Comparison of ENCODE assay signal across 14 cellular contexts in the genomic region with DNA sequence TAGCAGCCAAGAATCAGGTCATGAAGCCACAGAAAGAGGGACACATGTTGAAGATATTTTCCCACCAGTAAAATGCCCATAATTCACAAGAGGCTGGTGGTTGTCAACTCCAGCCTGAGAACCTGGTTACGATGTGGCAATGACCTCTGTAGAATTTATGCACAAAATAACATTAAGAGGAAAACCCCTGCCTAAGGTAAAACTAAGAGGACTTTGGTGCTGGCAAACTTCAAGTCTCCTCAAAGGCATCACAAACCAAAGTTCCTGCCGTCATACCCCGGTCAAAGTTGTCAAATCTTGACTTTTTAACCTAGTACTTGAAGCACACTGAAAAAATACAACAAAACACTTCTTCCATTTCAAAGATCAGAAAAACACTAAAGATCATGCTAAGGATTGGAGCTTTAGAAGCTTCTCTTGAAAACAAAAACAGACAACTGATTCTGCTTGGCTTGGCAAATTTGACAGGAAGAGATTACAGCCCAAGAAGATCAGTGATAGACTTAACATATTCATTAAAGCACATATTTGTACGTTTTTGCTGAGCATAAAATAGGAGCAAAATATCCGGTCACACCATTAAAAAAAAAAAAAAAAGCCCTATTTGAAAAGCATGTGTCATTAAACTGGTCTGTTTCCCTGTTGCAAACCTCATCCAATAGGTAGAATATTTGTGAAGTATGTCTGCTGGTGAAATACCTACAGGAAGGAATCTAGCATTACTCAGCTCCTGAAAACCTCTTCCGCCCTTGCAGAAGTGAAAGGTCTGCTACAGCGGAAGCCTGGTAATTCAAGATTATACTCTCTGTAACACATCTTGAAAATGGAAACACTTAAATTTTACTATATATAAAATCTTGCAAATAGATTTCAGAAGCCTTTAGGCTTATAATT. TPM values are rescaled to one million over a fixed set of nuclear protein-coding genes. Genes with fewer than 3 reads are reported as not detected.
DNase-seq lines count a peak whose midpoint lies in the region; ATAC-seq, FAIRE-seq and TF ChIP-seq lines count a peak whose summit lies in the region.
"Had no signal": no experiment of that assay in that cellular context is flagged by ENCODE, and none has a peak within 500 bp of the region (broad histone marks: within the 10 kb centered on the region; RNA-seq: fewer than 3 reads in every experiment).

No MANE protein-coding gene starts in this region.

- H4K20me1 ChIP-seq in H1 (replicated peaks in 1 of 2; ENCODE audit: control insufficient read depth in 1 of 2, insufficient read depth in 2 of 2, low read length in 2 of 2) (no peaks in the 10 kb centered on the region), H9 (ENCODE audit: control insufficient read depth, insufficient read depth, insufficient read length) (no peaks in the 10 kb centered on the region)

- TF ChIP-seq EP300 in H1 (IDR thresholded peaks at IDR 0.05; ENCODE audit: borderline replicate concordance in 1 of 2, low read depth in 2 of 2, low read length in 2 of 2) (no peak), esophagus muscularis mucosa (IDR thresholded peaks at IDR 0.05) (no peak)

- peak; percentile 94 for ATAC-seq in activated CD4-positive, alpha-beta T cell treated with anti-CD3 and anti-CD28 coated beads for 36 hours
- ATAC-seq in GM18517 (IDR thresholded peaks at IDR 0.05; ENCODE audit: unreplicated experiment): no peak
- ATAC-seq: left colon had no signal

- no peak for TF ChIP-seq RAD21 in H1 (IDR thresholded peaks at IDR 0.05 in 1 of 2, conservative IDR thresholded peaks at IDR 0.05 in 1 of 2; ENCODE audit: low read depth in 2 of 2, low read length in 2 of 2)

- H2BK20ac ChIP-seq in H1 (ENCODE audit: low read length): no peak overlapping the region
- no peak overlapping the region for H2BK20ac ChIP-seq in H9 (ENCODE audit: low read depth, low read length, poor library complexity, severe bottlenecking)

- H2AK5ac ChIP-seq in H1 (ENCODE audit: low read depth, low read length) (no peak overlapping the region), H9 (ENCODE audit: insufficient read length, low read length) (no peak overlapping the region)

- TF ChIP-seq CTCF in H1 (IDR thresholded peaks at IDR 0.05; ENCODE audit: control extremely low read depth in 1 of 3, insufficient read depth in 1 of 3, low read depth in 1 of 3, low read length in 3 of 3): no peak
- no peak for TF ChIP-seq CTCF in spleen (IDR thresholded peaks at IDR 0.05 in 8 of 11, conservative IDR thresholded peaks at IDR 0.05 in 3 of 11)
- no peak for TF ChIP-seq CTCF in H9 (conservative IDR thresholded peaks at IDR 0.05)
- no peak for TF ChIP-seq CTCF in esophagus muscularis mucosa (IDR thresholded peaks at IDR 0.05)

- no peak overlapping the region for H2AFZ ChIP-seq in H1 (ENCODE audit: low read length)
- no peak overlapping the region for H2AFZ ChIP-seq in H9 (ENCODE audit: low read length)

- 87% methylated on average over 7 of the region's 7 CpGs; no CpG with 5 or more reads in 1 of the 2 experiments for WGBS in H1 (ENCODE audit: extremely low coverage in 1 of 2, insufficient coverage in 1 of 2, insufficient read length in 1 of 2, insufficient replicate concordance in 2 of 2, low coverage in 1 of 2, low lambda C conversion rate in 2 of 2, missing lambda C conversion rate in 1 of 2), 2 experiments
- 20 to 36% (median 25%) methylated on average over 7 of the region's 7 CpGs for WGBS in spleen, 5 donors
- WGBS in H9 (ENCODE audit: extremely low coverage, insufficient read length, low lambda C conversion rate): no CpG with 5 or more reads among the region's 7 CpGs
- 83% methylated on average over 7 of the region's 7 CpGs for WGBS in esophagus muscularis mucosa

- POLR2A ChIA-PET in activated CD4-positive, alpha-beta T cell treated with anti-CD3 and anti-CD28 coated beads for 36 hours (lab: Charles Lee): interaction anchor here (0.6 to 0.7 kb wide), 2 partner anchors 640 to 694 kb away, joined by 6 read pairs; no protein-coding TSS in a partner anchor
- POLR2A ChIA-PET in H1 (lab: Charles Lee; ENCODE audit: partially characterized antibody): interaction anchor here (0.7 kb wide), 1 partner anchor 9 kb away, joined by 3 read pairs; no protein-coding TSS in a partner anchor

- no peak overlapping the region for H3K18ac ChIP-seq in H1 (ENCODE audit: extremely low read depth, low read length)
- no peak overlapping the region for H3K18ac ChIP-seq in H9 (ENCODE audit: insufficient read length, low read depth, low read length)

- no peak overlapping the region for H3K9ac ChIP-seq in H1 (replicated peaks in 1 of 4; ENCODE audit: extremely low read depth in 1 of 4, low read depth in 3 of 4, low read length in 3 of 4)
- no peak overlapping the region for H3K9ac ChIP-seq in H9 (ENCODE audit: extremely low read depth, insufficient read length, low read length)

- no peak overlapping the region for H3T11ph ChIP-seq in H9 (ENCODE audit: low read length)

- H3K14ac ChIP-seq in H1 (ENCODE audit: insufficient read length) (no peak overlapping the region), H9 (ENCODE audit: insufficient read depth, low read length) (no peak overlapping the region)

- H2BK120ac ChIP-seq in H1 (replicated peaks; ENCODE audit: low read depth, low read length) (no peak overlapping the region), H9 (ENCODE audit: low read depth, low read length, poor library complexity, severe bottlenecking) (no peak overlapping the region)

- H3K79me1 ChIP-seq in H1 (ENCODE audit: low read depth, low read length) (no peaks in the 10 kb centered on the region), H9 (ENCODE audit: insufficient read depth, low read depth, low read length, poor library complexity, severe bottlenecking) (no peaks in the 10 kb centered on the region)

- no peaks in the 10 kb centered on the region for H3K27me3 ChIP-seq in H1 (replicated peaks in 1 of 4; ENCODE audit: control insufficient read depth in 3 of 4, extremely low read depth in 1 of 4, insufficient read depth in 3 of 4, low read length in 3 of 4)
- H3K27me3 ChIP-seq in spleen (replicated peaks in 1 of 7): no peaks in the 10 kb centered on the region
- H3K27me3 ChIP-seq in H9 (ENCODE audit: insufficient read depth, low read length): no peaks in the 10 kb centered on the region
- no peaks in the 10 kb centered on the region for H3K27me3 ChIP-seq in esophagus muscularis mucosa

- H3K4me1 ChIP-seq in H1 (replicated peaks in 1 of 4; ENCODE audit: control insufficient read depth in 3 of 4, insufficient read depth in 4 of 4, low read length in 3 of 4): no peaks in the 10 kb centered on the region
- H3K4me1 ChIP-seq in spleen: peaks cover 12 to 59% (median 39%) of the 10 kb centered on the region in 6 donors
- no peaks in the 10 kb centered on the region; the same call in 1 of the 2 replicates for H3K4me1 ChIP-seq in H9 (ENCODE audit: insufficient read depth, low read length)
- peaks cover 0 to 16% (median 9%) of the 10 kb centered on the region in 4 donors for H3K4me1 ChIP-seq in esophagus muscularis mucosa

- H3K4ac ChIP-seq in H1 (replicated peaks; ENCODE audit: insufficient read length, low read depth, low read length): no peak overlapping the region
- H3K4ac ChIP-seq in H9 (ENCODE audit: low read depth, low read length): no peak overlapping the region

- peak; percentile 59 for DNase-seq in activated CD4-positive, alpha-beta T cell treated with anti-CD3 and anti-CD28 coated beads for 36 hours
- DNase-seq in activated CD4-positive, alpha-beta T cell treated with anti-CD3 and anti-CD28 coated beads, Interleukin-2, amount 50 U/mL, for 48 hours: no peak
- peak; percentile 28 for DNase-seq in T-helper 22 cell (ENCODE audit: low read depth)
- DNase-seq in H1 (ENCODE audit: low read depth in 1 of 2, low spot score in 2 of 2): no peak
- no peak for DNase-seq in spleen
- no peak for DNase-seq in H9
- DNase-seq in esophagus muscularis mucosa (ENCODE audit: extremely low spot score): no peak
- DNase-seq: Karpas-422, left colon, NCI-H526 treated with DMSO at 0.1 percent for 48 hours, right cardiac atrium had no signal

- H2BK5ac ChIP-seq in H1 (ENCODE audit: low read depth, low read length): no peak overlapping the region
- H2BK5ac ChIP-seq in H9 (ENCODE audit: insufficient read length, low read length): no peak overlapping the region

- no peaks in the 10 kb centered on the region for H3K27me3 Mint-ChIP-seq in activated CD4-positive, alpha-beta T cell treated with anti-CD3 and anti-CD28 coated beads for 36 hours
- H3K27me3 Mint-ChIP-seq in H9 (ENCODE audit: low read depth): no peaks in the 10 kb centered on the region

- H3K36me3 ChIP-seq in H1 (ENCODE audit: control insufficient read depth in 2 of 4, insufficient read depth in 4 of 4, low read length in 3 of 4) (no peaks in the 10 kb centered on the region; a peak in 1 of 8 replicates), spleen (peaks cover 0 to 54% (median 0%) of the 10 kb centered on the region in 6 donors), esophagus muscularis mucosa (peaks cover 0 to 28% (median 8%) of the 10 kb centered on the region in 4 donors)

- H2BK15ac ChIP-seq in H1 (ENCODE audit: low read length) (no peak overlapping the region), H9 (ENCODE audit: low read depth, low read length) (no peak overlapping the region)

- peak overlapping the region; percentile 61 for H3K4me3 Mint-ChIP-seq in activated CD4-positive, alpha-beta T cell treated with anti-CD3 and anti-CD28 coated beads for 36 hours
- no peak overlapping the region for H3K4me3 Mint-ChIP-seq in H9

- H3K56ac ChIP-seq in H1 (replicated peaks; ENCODE audit: insufficient read length, low read depth, low read length) (no peak overlapping the region), H9 (ENCODE audit: insufficient read length, low read depth, low read length) (no peak overlapping the region)

- H4K8ac ChIP-seq in H1 (ENCODE audit: extremely low read depth, insufficient read depth, low read length) (no peak overlapping the region), H9 (replicated peaks; ENCODE audit: insufficient read length, low read depth, low read length) (no peak overlapping the region)

- H4K91ac ChIP-seq in H1 (replicated peaks; ENCODE audit: insufficient read length, low read length): no peak overlapping the region
- no peak overlapping the region for H4K91ac ChIP-seq in H9 (ENCODE audit: insufficient read length, low read depth, low read length)

- no peaks in the 10 kb centered on the region for H3K9me3 Mint-ChIP-seq in activated CD4-positive, alpha-beta T cell treated with anti-CD3 and anti-CD28 coated beads for 36 hours (ENCODE audit: low read depth)
- no peaks in the 10 kb centered on the region for H3K9me3 Mint-ChIP-seq in H9

- TF ChIP-seq POLR2A in H1 (IDR thresholded peaks at IDR 0.05; ENCODE audit: control extremely low read depth in 1 of 2, low read depth in 2 of 2, low read length in 2 of 2) (no peak), spleen (IDR thresholded peaks at IDR 0.05) (no peak), esophagus muscularis mucosa (IDR thresholded peaks at IDR 0.05; ENCODE audit: low read depth) (no peak)

- peak; percentile 7 for FAIRE-seq in H1 (lab: Jason Lieb, UNC)
- FAIRE-seq: A204.1, astrocyte had no signal

- peaks cover 63% of the 10 kb centered on the region for H3K4me1 Mint-ChIP-seq in activated CD4-positive, alpha-beta T cell treated with anti-CD3 and anti-CD28 coated beads for 36 hours
- H3K4me1 Mint-ChIP-seq in H9: peaks cover 3 to 12% of the 10 kb centered on the region in 2 experiments

- H3K27ac Mint-ChIP-seq in activated CD4-positive, alpha-beta T cell treated with anti-CD3 and anti-CD28 coated beads for 36 hours: peak overlapping the region; percentile 94
- H3K27ac Mint-ChIP-seq in H9: no peak overlapping the region; a peak in 1 of 7 replicates

- peaks cover 33% of the 10 kb centered on the region for H3K36me3 Mint-ChIP-seq in activated CD4-positive, alpha-beta T cell treated with anti-CD3 and anti-CD28 coated beads for 36 hours (ENCODE audit: low read depth)
- H3K36me3 Mint-ChIP-seq in H9 (ENCODE audit: insufficient read depth in 1 of 3, low read depth in 3 of 3): peaks cover 0 to 6% (median 2%) of the 10 kb centered on the region in 3 experiments; a peak in 4 of 7 replicates

- H2BK12ac ChIP-seq in H1 (ENCODE audit: low read depth, low read length) (no peak overlapping the region), H9 (ENCODE audit: insufficient read length, low read depth, low read length) (no peak overlapping the region)

- H3K79me2 ChIP-seq in H1 (ENCODE audit: control insufficient read depth in 1 of 2, insufficient read depth in 2 of 2, low read length in 2 of 2) (no peaks in the 10 kb centered on the region), H9 (ENCODE audit: insufficient read depth, low read length) (no peaks in the 10 kb centered on the region)

- no peaks in the 10 kb centered on the region for H3K9me3 ChIP-seq in H1 (ENCODE audit: insufficient read depth in 2 of 2, low read depth in 1 of 2, low read length in 1 of 2)
- no peaks in the 10 kb centered on the region for H3K9me3 ChIP-seq in spleen
- H3K9me3 ChIP-seq in H9 (ENCODE audit: control insufficient read depth, low read depth, low read length): no peaks in the 10 kb centered on the region
- no peaks in the 10 kb centered on the region for H3K9me3 ChIP-seq in esophagus muscularis mucosa

- CTCF ChIA-PET in activated CD4-positive, alpha-beta T cell treated with anti-CD3 and anti-CD28 coated beads for 36 hours (lab: Charles Lee): interaction anchor here (0.6 to 2.4 kb wide), 12 partner anchors 9 to 205 kb away, joined by 3 to 7 read pairs (median 4); a partner anchor contains a TSS
- CTCF ChIA-PET in H1 (lab: Charles Lee; ENCODE audit: partially characterized antibody): interaction anchor here (0.7 to 1.8 kb wide), 4 partner anchors 9 to 173 kb away, joined by 4 to 5 read pairs (median 4); no protein-coding TSS in a partner anchor

- intact Hi-C loops in activated CD4-positive, alpha-beta T cell treated with anti-CD3 and anti-CD28 coated beads for 36 hours (cut with DNase I, micrococcal nuclease): no loop called here
- intact Hi-C loops in spleen (cut with DNase I; ENCODE audit: low total_unique reads) (no loop called here), esophagus muscularis mucosa (cut with DNase I) (no loop called here)

- H3K27ac ChIP-seq in H1 (ENCODE audit: low read depth, low read length) (no peak overlapping the region), spleen (peak overlapping the region; percentile 49 to 80 (median 69)), H9 (ENCODE audit: insufficient read length, low read depth, low read length) (no peak overlapping the region), esophagus muscularis mucosa (replicated peaks in 1 of 4) (no peak overlapping the region)

- H3K4me3 ChIP-seq in H1 (ENCODE audit: extremely low read depth in 1 of 4, insufficient read depth in 2 of 4, low read depth in 3 of 4, low read length in 4 of 4): no peak overlapping the region
- no peak overlapping the region for H3K4me3 ChIP-seq in spleen
- no peak overlapping the region for H3K4me3 ChIP-seq in esophagus muscularis mucosa

- H3K23me2 ChIP-seq in H1 (ENCODE audit: low read depth, low read length) (no peaks in the 10 kb centered on the region), H9 (ENCODE audit: insufficient read length, low read depth, low read length, poor library complexity, severe bottlenecking) (no peaks in the 10 kb centered on the region)

- no peak overlapping the region for H3K4me2 ChIP-seq in H1 (ENCODE audit: insufficient read depth in 1 of 2, low read depth in 2 of 2, low read length in 2 of 2)
- no peak overlapping the region for H3K4me2 ChIP-seq in H9 (ENCODE audit: insufficient read depth, insufficient read length, low read length)

- no peak overlapping the region for H4K5ac ChIP-seq in H1 (ENCODE audit: insufficient read length, low read depth, low read length)
- H4K5ac ChIP-seq in H9 (ENCODE audit: insufficient read length, low read depth, low read length): no peak overlapping the region

- no peak overlapping the region for H3K23ac ChIP-seq in H1 (ENCODE audit: insufficient read length)
- H3K23ac ChIP-seq in H9 (ENCODE audit: insufficient read length, low read depth, low read length): no peak overlapping the region

RNA-seq across cellular contexts. Expression of a gene that starts 22.8 kb away (rescaled TPM):
- total RNA-seq in activated CD4-positive, alpha-beta T cell treated with anti-CD3 and anti-CD28 coated beads for 36 hours: 10 to 100 TPM; 28.7 to 29.7 TPM
- total RNA-seq in H1 (2021; fragmentation: NEBNext Ultra II Directional; extraction: Animal tissue kit (Norgen Biotek cat#: 25700)): 14.3 and 17.0 TPM in 2 replicates
- polyA plus RNA-seq in H1 (2011; rRNA removed) (2.8 and 5.2 TPM in 2 replicates), spleen (10 to 100 TPM in 1 of 3 donors, 1 to 10 TPM in 2; 5.0 to 13.9 (median 5.8) TPM)
- 5.7 TPM for polyA plus RNA-seq in H1 (2011; cell fraction: cytosol; rRNA removed)
- polyA plus RNA-seq in H1 (2011; cell fraction: nucleus; rRNA removed): 2.1 TPM
- polyA plus RNA-seq in H1 (2012, experiment 1 of 2): 5.9 to 9.2 TPM (median 7.6 TPM) in 4 replicates
- polyA plus RNA-seq in H1 (2012, experiment 2 of 2): 1.5 TPM
- polyA plus RNA-seq in H1 (2013, experiment 1 of 2): 11.6 TPM
- 13.6 TPM for polyA plus RNA-seq in H1 (2013, experiment 2 of 2)
- 7.5 and 10.9 TPM in 2 replicates for polyA minus RNA-seq in H1 (2011; rRNA and poly(A)+ RNA removed)
- polyA minus RNA-seq in H1 (2011; cell fraction: cytosol; rRNA and poly(A)+ RNA removed): 3.6 TPM
- polyA minus RNA-seq in H1 (2011; cell fraction: nucleus; rRNA and poly(A)+ RNA removed): 5.7 TPM
- total RNA-seq in spleen (10 to 100 TPM; 35.1 to 52.3 (median 37.8) TPM), H9 (2021) (12.9 and 13.1 TPM in 2 replicates), esophagus muscularis mucosa (10 to 100 TPM; 36.2 to 51.9 (median 39.4) TPM)

RNA-seq across cellular contexts. Expression of a gene that starts 51.3 kb away (rescaled TPM):
- total RNA-seq in activated CD4-positive, alpha-beta T cell treated with anti-CD3 and anti-CD28 coated beads for 36 hours: 1 to 10 TPM; 1.2 to 1.6 TPM
- total RNA-seq in H1 (2021; fragmentation: NEBNext Ultra II Directional; extraction: Animal tissue kit (Norgen Biotek cat#: 25700)): 12.5 and 13.8 TPM in 2 replicates
- polyA plus RNA-seq in H1 (2011; rRNA removed) (10.7 and 11.3 TPM in 2 replicates), spleen (1 to 10 TPM in 1 of 3 donors, under 1 TPM in 2; 0.37 to 1.6 (median 0.71) TPM)
- polyA plus RNA-seq in H1 (2011; cell fraction: cytosol; rRNA removed): 11.2 TPM
- 9.2 TPM for polyA plus RNA-seq in H1 (2011; cell fraction: nucleus; rRNA removed)
- polyA plus RNA-seq in H1 (2012, experiment 1 of 2): 9.9 to 15.0 TPM (median 10.5 TPM) in 4 replicates
- 14.3 TPM for polyA plus RNA-seq in H1 (2012, experiment 2 of 2)
- polyA plus RNA-seq in H1 (2013, experiment 1 of 2): 12.5 TPM
- 12.5 TPM for polyA plus RNA-seq in H1 (2013, experiment 2 of 2)
- 3.0 and 3.3 TPM in 2 replicates for polyA minus RNA-seq in H1 (2011; rRNA and poly(A)+ RNA removed)
- polyA minus RNA-seq in H1 (2011; cell fraction: cytosol; rRNA and poly(A)+ RNA removed): 8.9 TPM
- polyA minus RNA-seq in H1 (2011; cell fraction: nucleus; rRNA and poly(A)+ RNA removed): 6.9 TPM
- total RNA-seq in spleen (10 to 100 TPM in 3 of 7 donors, 1 to 10 TPM in 4; 4.6 to 15.3 (median 7.3) TPM), H9 (2021) (15.5 and 17.7 TPM in 2 replicates), esophagus muscularis mucosa (1 to 10 TPM; 2.2 to 4.3 (median 2.5) TPM)

Comparison
In these comparisons a context has a peak if more than half of its experiments do, and no peak if none do; other contexts are left out.
1. DNase-seq: peak in activated CD4-positive, alpha-beta T cell treated with anti-CD3 and anti-CD28 coated beads for 36 hours (single experiment) and T-helper 22 cell (single experiment); none in activated CD4-positive, alpha-beta T cell treated with anti-CD3 and anti-CD28 coated beads, Interleukin-2, amount 50 U/mL, for 48 hours (0 of 2), H1 (0 of 2), spleen (single experiment), H9 (single experiment) and esophagus muscularis mucosa (single experiment).
2. H3K27ac ChIP-seq: peak in spleen (8 of 8); none in H1 (single experiment), H9 (single experiment) and esophagus muscularis mucosa (0 of 4).